9 cellular contexts compared by ENCODE assay signal in the genomic region with DNA sequence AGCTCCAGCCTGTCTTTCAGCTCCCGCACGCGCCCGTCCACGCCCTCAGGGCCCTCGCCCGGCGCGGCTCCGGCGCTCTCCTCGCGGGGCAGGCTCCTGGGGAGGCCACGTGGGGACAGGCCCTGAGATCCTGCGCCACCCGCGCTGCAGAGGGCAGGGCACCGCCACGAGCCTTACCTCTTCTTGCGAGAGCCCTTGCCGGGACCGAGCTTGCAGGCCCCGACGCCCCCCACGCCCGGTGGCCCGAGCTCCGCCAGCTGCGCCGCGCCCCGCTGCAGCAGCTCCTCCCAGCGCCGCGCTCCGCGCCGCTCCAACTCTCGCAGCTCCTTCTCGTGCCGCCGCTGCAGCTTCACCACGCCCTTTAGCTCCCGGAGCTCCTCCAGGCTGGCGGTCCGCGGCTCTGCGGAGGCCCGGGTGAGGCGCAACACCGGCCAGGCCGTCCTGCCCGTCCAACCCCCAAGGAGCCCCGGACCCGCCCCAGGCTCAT. TPM values are rescaled to one million over a fixed set of nuclear protein-coding genes. Genes with fewer than 3 reads are reported as not detected.
DNase-seq lines count a peak whose midpoint lies in the region; ATAC-seq, FAIRE-seq and TF ChIP-seq lines count a peak whose summit lies in the region.
"Had no signal": no experiment of that assay in that cellular context is flagged by ENCODE, and none has a peak within 500 bp of the region (broad histone marks: within the 10 kb centered on the region; RNA-seq: fewer than 3 reads in every experiment).

No MANE protein-coding gene starts in this region.

- in situ Hi-C loops in HepG2 (cut with HindIII; ENCODE audit: extremely low pct_ligation_motif_present, low pct_unique_long_range_greater_than_20kb) = no loop called here

- H3K79me2 ChIP-seq in ACC112 (ENCODE audit: control insufficient read depth, insufficient read depth, low read length, unreplicated experiment) (no peaks in the 10 kb centered on the region), HepG2 (ENCODE audit: insufficient read depth, low read length) (no peaks in the 10 kb centered on the region)

- intact Hi-C loops in HepG2 (cut with micrococcal nuclease; ENCODE audit: unreplicated experiment) (no loop called here), natural killer cell (cut with micrococcal nuclease) (no loop called here)

- H3K9ac ChIP-seq in HepG2 (ENCODE audit: insufficient read depth, low read depth, low read length) = no peak overlapping the region

- H3K36me3 ChIP-seq in ACC112 (ENCODE audit: insufficient read depth, low read length) = no peaks in the 10 kb centered on the region
- H3K36me3 ChIP-seq in HepG2 (replicated peaks in 1 of 2; ENCODE audit: control insufficient read depth in 1 of 2, insufficient read depth in 2 of 2, low read length in 2 of 2) = no peaks in the 10 kb centered on the region

- H3K4me3 ChIP-seq in ACC112 (ENCODE audit: low read depth, low read length) (peak overlapping the region; percentile 80), choroid plexus epithelial cell (ENCODE audit: low read depth, low read length) (peak overlapping the region; percentile 46), HepG2 (replicated peaks in 1 of 3; ENCODE audit: insufficient read depth in 1 of 3, low read depth in 2 of 3, low read length in 3 of 3) (peak overlapping the region in 2 of 3 experiments; percentile 23 to 48; a peak in 3 of 6 replicates)

- CTCF ChIA-PET in HepG2 (lab: Yijun Ruan, JAX; ENCODE audit: low intra/inter-chr PET ratio, low total read pairs) = no interaction called here

- peaks cover 0 to 5% of the 10 kb centered on the region in 2 donors for H3K4me1 Mint-ChIP-seq in natural killer cell

- 2% methylated on average over 17 of the region's 55 CpGs for WGBS in HepG2 (ENCODE audit: low lambda C conversion rate)

- peak; percentile 73 for ATAC-seq in HepG2
- ATAC-seq in natural killer cell = no peak
- ATAC-seq in HG03025 (IDR thresholded peaks at IDR 0.05; ENCODE audit: low FRiP score, unreplicated experiment) = no peak

- TF ChIP-seq EP300 in HepG2 (IDR thresholded peaks at IDR 0.05; ENCODE audit: low read depth in 2 of 2, low read length in 2 of 2) = no peak
- TF ChIP-seq EP300 in HepG2 (CRISPR knock-in tag; IDR thresholded peaks at IDR 0.05; ENCODE audit: borderline replicate concordance) = no peak

- no peak overlapping the region for H3K4me3 Mint-ChIP-seq in natural killer cell

- TF ChIP-seq RAD21 in HepG2 (CRISPR knock-in tag; IDR thresholded peaks at IDR 0.05) = no peak

- H3K27ac ChIP-seq in ACC112 (ENCODE audit: low read depth, low read length) = no peak overlapping the region
- no peak overlapping the region for H3K27ac ChIP-seq in HepG2 (ENCODE audit: extremely low read length, insufficient read depth, low read length)

- BruUV-seq in HepG2 (replicated peaks; lab: Mats Ljungman, UMichigan) = no TSS peak

- H3K27ac Mint-ChIP-seq in natural killer cell = no peak overlapping the region

- H2AFZ ChIP-seq in ACC112 (ENCODE audit: low read length, unreplicated experiment) (peak overlapping the region; percentile 43), HepG2 (ENCODE audit: low read length) (no peak overlapping the region)

- TF ChIP-seq CTCF in choroid plexus epithelial cell (conservative IDR thresholded peaks at IDR 0.05; ENCODE audit: low read depth, low read length) (no peak), HepG2 (CRISPR knock-in tag; IDR thresholded peaks at IDR 0.05) (no peak), natural killer cell (IDR thresholded peaks at IDR 0.05) (no peak), GM10266 (IDR thresholded peaks at IDR 0.05; ENCODE audit: control insufficient read depth, insufficient read depth, low read depth, missing control alignments) (no peak)

- H4K20me1 ChIP-seq in HepG2 (ENCODE audit: insufficient read depth, low read length) = no peaks in the 10 kb centered on the region

- H3K27me3 ChIP-seq in ACC112 (ENCODE audit: insufficient read depth, low read length) (peaks cover 18% of the 10 kb centered on the region; the same call in 1 of the 2 replicates), HepG2 (ENCODE audit: control insufficient read depth in 1 of 2, insufficient read depth in 2 of 2, low read length in 2 of 2) (peaks cover 21 to 97% of the 10 kb centered on the region in 2 experiments)

- H3K4me1 ChIP-seq in ACC112 (ENCODE audit: control insufficient read depth, insufficient read depth, low read length, unreplicated experiment) (peaks cover 19% of the 10 kb centered on the region), HepG2 (ENCODE audit: insufficient read depth, low read length) (peaks cover 10% of the 10 kb centered on the region; the same call in 1 of the 2 replicates)

- H3K36me3 Mint-ChIP-seq in natural killer cell = no peaks in the 10 kb centered on the region

- no peaks in the 10 kb centered on the region for H3K9me3 Mint-ChIP-seq in natural killer cell

- no peak for TF ChIP-seq POLR2A in HepG2 (IDR thresholded peaks at IDR 0.05; ENCODE audit: insufficient read depth in 1 of 2, low read depth in 2 of 2, low read length in 2 of 2)

- H3K9me3 ChIP-seq in HepG2 (ENCODE audit: low read length) = no peaks in the 10 kb centered on the region

- DNase-seq in NCI-H1105 (lab: John Stamatoyannopoulos, UW) (peak; percentile 56), choroid plexus epithelial cell (ENCODE audit: low read depth) (peak; percentile 62), HepG2 (ENCODE audit: low spot score) (no peak), natural killer cell (no peak), GM10266 (ENCODE audit: extremely low spot score) (no peak)
- no peak for DNase-seq in stimulated activated naive CD4-positive, alpha-beta T cell treated with Interleukin-2 at 50 U/mL for 16 hours (lab: John Stamatoyannopoulos, UW)

- no peaks in the 10 kb centered on the region for H3K27me3 Mint-ChIP-seq in natural killer cell (ENCODE audit: low read depth in 2 of 2)

- POLR2A ChIA-PET in HepG2 (lab: Yijun Ruan, JAX) = interaction anchor here (1.4 kb wide), 1 partner anchor 48 kb away, joined by 5 read pairs; no protein-coding TSS in a partner anchor

- peak overlapping the region; percentile 57 for H3K4me2 ChIP-seq in HepG2 (ENCODE audit: low read depth, low read length)

- no peak for FAIRE-seq in HepG2 (lab: Jason Lieb, UNC)
- FAIRE-seq: endometrium had no signal

RNA-seq across cellular contexts. Expression of gene ANKRD63, which starts 8.3 kb away (rescaled TPM):
- total RNA-seq in HepG2 (2016; rRNA removed; fragmentation: Illumina TruSeq; extraction: Trizol) (not detected in 2 replicates), natural killer cell (not detected)
- total RNA-seq in HepG2 (2016; cell fraction: cytosol; rRNA removed; fragmentation: Illumina TruSeq; extraction: Trizol; ENCODE audit: low read depth) = not detected in 2 replicates
- not detected in 2 replicates for total RNA-seq in HepG2 (2016; cell fraction: insoluble cytoplasmic fraction; rRNA removed; fragmentation: Illumina TruSeq; extraction: Trizol)
- not detected in 2 replicates for total RNA-seq in HepG2 (2016; cell fraction: membrane; rRNA removed; fragmentation: Illumina TruSeq; extraction: Trizol)
- total RNA-seq in HepG2 (2016; cell fraction: nucleus; rRNA removed; fragmentation: Illumina TruSeq; extraction: Trizol) = not detected in 2 replicates
- not detected in 2 replicates for polyA plus RNA-seq in HepG2 (2011; rRNA removed)
- not detected in 2 replicates for polyA plus RNA-seq in HepG2 (2011; cell fraction: cytosol; rRNA removed)
- not detected in 2 replicates for polyA plus RNA-seq in HepG2 (2011; cell fraction: nucleus; rRNA removed)
- polyA plus RNA-seq in HepG2 (2012) = not detected in 2 replicates
- not detected in 2 replicates for polyA plus RNA-seq in HepG2 (2016; cell fraction: cytosol; fragmentation: Illumina TruSeq; extraction: Trizol; ENCODE audit: low read depth)
- polyA plus RNA-seq in HepG2 (2016; cell fraction: insoluble cytoplasmic fraction; fragmentation: Illumina TruSeq; extraction: Trizol; ENCODE audit: low read depth) = not detected in 2 replicates
- not detected in 2 replicates for polyA plus RNA-seq in HepG2 (2016; cell fraction: membrane; fragmentation: Illumina TruSeq; extraction: Trizol; ENCODE audit: low read depth)
- polyA plus RNA-seq in HepG2 (2016; cell fraction: nucleus; fragmentation: Illumina TruSeq; extraction: Trizol; ENCODE audit: insufficient read depth, low read depth) = not detected in 2 replicates
- polyA minus RNA-seq in HepG2 (2011; rRNA and poly(A)+ RNA removed; ENCODE audit: low replicate concordance) = 0.42 TPM in 1 of 2 replicates, not detected in the other
- polyA minus RNA-seq in HepG2 (2011; cell fraction: cytosol; rRNA and poly(A)+ RNA removed) = not detected in 2 replicates
- polyA minus RNA-seq in HepG2 (2011; cell fraction: nucleus; rRNA and poly(A)+ RNA removed) = not detected in 2 replicates

RNA-seq across cellular contexts. Expression of gene PLCB2, which starts 16.6 kb away (rescaled TPM):
- total RNA-seq in HepG2 (2016; rRNA removed; fragmentation: Illumina TruSeq; extraction: Trizol) (not detected in 2 replicates), natural killer cell (100 to 1,000 TPM; 345 to 440 (median 432) TPM)
- not detected in 2 replicates for total RNA-seq in HepG2 (2016; cell fraction: cytosol; rRNA removed; fragmentation: Illumina TruSeq; extraction: Trizol; ENCODE audit: low read depth)
- not detected in 2 replicates for total RNA-seq in HepG2 (2016; cell fraction: insoluble cytoplasmic fraction; rRNA removed; fragmentation: Illumina TruSeq; extraction: Trizol)
- not detected in 2 replicates for total RNA-seq in HepG2 (2016; cell fraction: membrane; rRNA removed; fragmentation: Illumina TruSeq; extraction: Trizol)
- not detected in 2 replicates for total RNA-seq in HepG2 (2016; cell fraction: nucleus; rRNA removed; fragmentation: Illumina TruSeq; extraction: Trizol)
- 0.11 TPM in 1 of 2 replicates, not detected in the other for polyA plus RNA-seq in HepG2 (2011; rRNA removed)
- 0.05 and 0.06 TPM in 2 replicates for polyA plus RNA-seq in HepG2 (2011; cell fraction: cytosol; rRNA removed)
- 0.39 and 0.71 TPM in 2 replicates for polyA plus RNA-seq in HepG2 (2011; cell fraction: nucleus; rRNA removed)
- not detected in 2 replicates for polyA plus RNA-seq in HepG2 (2012)
- polyA plus RNA-seq in HepG2 (2016; cell fraction: cytosol; fragmentation: Illumina TruSeq; extraction: Trizol; ENCODE audit: low read depth) = not detected in 2 replicates
- polyA plus RNA-seq in HepG2 (2016; cell fraction: insoluble cytoplasmic fraction; fragmentation: Illumina TruSeq; extraction: Trizol; ENCODE audit: low read depth) = not detected in 2 replicates
- not detected in 2 replicates for polyA plus RNA-seq in HepG2 (2016; cell fraction: membrane; fragmentation: Illumina TruSeq; extraction: Trizol; ENCODE audit: low read depth)
- not detected in 2 replicates for polyA plus RNA-seq in HepG2 (2016; cell fraction: nucleus; fragmentation: Illumina TruSeq; extraction: Trizol; ENCODE audit: insufficient read depth, low read depth)
- 29.2 TPM in 1 of 2 replicates, not detected in the other for polyA minus RNA-seq in HepG2 (2011; rRNA and poly(A)+ RNA removed; ENCODE audit: low replicate concordance)
- polyA minus RNA-seq in HepG2 (2011; cell fraction: cytosol; rRNA and poly(A)+ RNA removed) = not detected in 2 replicates
- not detected in 2 replicates for polyA minus RNA-seq in HepG2 (2011; cell fraction: nucleus; rRNA and poly(A)+ RNA removed)

RNA-seq across cellular contexts. Expression of gene INAFM2, which starts 32.4 kb away (rescaled TPM):
- total RNA-seq in HepG2 (2016; rRNA removed; fragmentation: Illumina TruSeq; extraction: Trizol) (6.5 and 8.1 TPM in 2 replicates), natural killer cell (10 to 100 TPM; 14.0 to 21.7 (median 15.1) TPM)
- total RNA-seq in HepG2 (2016; cell fraction: cytosol; rRNA removed; fragmentation: Illumina TruSeq; extraction: Trizol; ENCODE audit: low read depth) = 2.3 and 2.5 TPM in 2 replicates
- total RNA-seq in HepG2 (2016; cell fraction: insoluble cytoplasmic fraction; rRNA removed; fragmentation: Illumina TruSeq; extraction: Trizol) = 6.7 and 7.0 TPM in 2 replicates
- total RNA-seq in HepG2 (2016; cell fraction: membrane; rRNA removed; fragmentation: Illumina TruSeq; extraction: Trizol) = 8.8 and 9.5 TPM in 2 replicates
- 5.3 and 7.0 TPM in 2 replicates for total RNA-seq in HepG2 (2016; cell fraction: nucleus; rRNA removed; fragmentation: Illumina TruSeq; extraction: Trizol)
- 5.4 and 5.5 TPM in 2 replicates for polyA plus RNA-seq in HepG2 (2011; rRNA removed)
- polyA plus RNA-seq in HepG2 (2011; cell fraction: cytosol; rRNA removed) = 2.7 and 3.4 TPM in 2 replicates
- polyA plus RNA-seq in HepG2 (2011; cell fraction: nucleus; rRNA removed) = 2.2 and 2.7 TPM in 2 replicates
- 4.1 and 4.6 TPM in 2 replicates for polyA plus RNA-seq in HepG2 (2012)
- polyA plus RNA-seq in HepG2 (2016; cell fraction: cytosol; fragmentation: Illumina TruSeq; extraction: Trizol; ENCODE audit: low read depth) = 1.7 and 3.1 TPM in 2 replicates
- polyA plus RNA-seq in HepG2 (2016; cell fraction: insoluble cytoplasmic fraction; fragmentation: Illumina TruSeq; extraction: Trizol; ENCODE audit: low read depth) = 6.6 and 7.4 TPM in 2 replicates
- 5.0 and 6.1 TPM in 2 replicates for polyA plus RNA-seq in HepG2 (2016; cell fraction: membrane; fragmentation: Illumina TruSeq; extraction: Trizol; ENCODE audit: low read depth)
- polyA plus RNA-seq in HepG2 (2016; cell fraction: nucleus; fragmentation: Illumina TruSeq; extraction: Trizol; ENCODE audit: insufficient read depth, low read depth) = 5.7 and 8.4 TPM in 2 replicates
- polyA minus RNA-seq in HepG2 (2011; rRNA and poly(A)+ RNA removed; ENCODE audit: low replicate concordance) = 3.4 and 5.5 TPM in 2 replicates
- polyA minus RNA-seq in HepG2 (2011; cell fraction: cytosol; rRNA and poly(A)+ RNA removed) = 4.6 and 5.2 TPM in 2 replicates
- 2.2 and 4.2 TPM in 2 replicates for polyA minus RNA-seq in HepG2 (2011; cell fraction: nucleus; rRNA and poly(A)+ RNA removed)

RNA-seq across cellular contexts. Expression of gene CCDC9B, which starts 49.6 kb away (rescaled TPM):
- total RNA-seq in HepG2 (2016; rRNA removed; fragmentation: Illumina TruSeq; extraction: Trizol) = 1.0 and 1.6 TPM in 2 replicates
- 0.20 and 0.71 TPM in 2 replicates for total RNA-seq in HepG2 (2016; cell fraction: cytosol; rRNA removed; fragmentation: Illumina TruSeq; extraction: Trizol; ENCODE audit: low read depth)
- 0.89 and 1.7 TPM in 2 replicates for total RNA-seq in HepG2 (2016; cell fraction: insoluble cytoplasmic fraction; rRNA removed; fragmentation: Illumina TruSeq; extraction: Trizol)
- total RNA-seq in HepG2 (2016; cell fraction: membrane; rRNA removed; fragmentation: Illumina TruSeq; extraction: Trizol) = 0.74 and 0.79 TPM in 2 replicates
- 5.4 and 6.0 TPM in 2 replicates for total RNA-seq in HepG2 (2016; cell fraction: nucleus; rRNA removed; fragmentation: Illumina TruSeq; extraction: Trizol)
- polyA plus RNA-seq in HepG2 (2011; rRNA removed) = 0.98 and 1.3 TPM in 2 replicates
- polyA plus RNA-seq in HepG2 (2011; cell fraction: cytosol; rRNA removed) = 0.34 and 0.46 TPM in 2 replicates
- polyA plus RNA-seq in HepG2 (2011; cell fraction: nucleus; rRNA removed) = 16.0 and 21.0 TPM in 2 replicates
- polyA plus RNA-seq in HepG2 (2012) = 1.9 and 2.3 TPM in 2 replicates
- 0.20 and 0.31 TPM in 2 replicates for polyA plus RNA-seq in HepG2 (2016; cell fraction: cytosol; fragmentation: Illumina TruSeq; extraction: Trizol; ENCODE audit: low read depth)
- polyA plus RNA-seq in HepG2 (2016; cell fraction: insoluble cytoplasmic fraction; fragmentation: Illumina TruSeq; extraction: Trizol; ENCODE audit: low read depth) = 0.72 and 1.5 TPM in 2 replicates
- polyA plus RNA-seq in HepG2 (2016; cell fraction: membrane; fragmentation: Illumina TruSeq; extraction: Trizol; ENCODE audit: low read depth) = 0.16 and 0.26 TPM in 2 replicates
- polyA plus RNA-seq in HepG2 (2016; cell fraction: nucleus; fragmentation: Illumina TruSeq; extraction: Trizol; ENCODE audit: insufficient read depth, low read depth) = 10.8 and 14.7 TPM in 2 replicates
- 3.8 and 11.1 TPM in 2 replicates for polyA minus RNA-seq in HepG2 (2011; rRNA and poly(A)+ RNA removed; ENCODE audit: low replicate concordance)
- 0.69 and 2.3 TPM in 2 replicates for polyA minus RNA-seq in HepG2 (2011; cell fraction: cytosol; rRNA and poly(A)+ RNA removed)
- polyA minus RNA-seq in HepG2 (2011; cell fraction: nucleus; rRNA and poly(A)+ RNA removed) = 16.1 and 20.5 TPM in 2 replicates
- total RNA-seq in natural killer cell = 1 to 10 TPM; 4.4 to 5.3 (median 4.7) TPM

RNA-seq across cellular contexts. Expression of gene PAK6, which starts 52.3 kb away (rescaled TPM):
- total RNA-seq in HepG2 (2016; rRNA removed; fragmentation: Illumina TruSeq; extraction: Trizol) (0.07 TPM in 1 of 2 replicates, not detected in the other), natural killer cell (10 to 100 TPM in 1 of 3 donors, 1 to 10 TPM in 2; 7.6 to 10.9 (median 7.9) TPM)
- total RNA-seq in HepG2 (2016; cell fraction: cytosol; rRNA removed; fragmentation: Illumina TruSeq; extraction: Trizol; ENCODE audit: low read depth) = not detected in 2 replicates
- total RNA-seq in HepG2 (2016; cell fraction: insoluble cytoplasmic fraction; rRNA removed; fragmentation: Illumina TruSeq; extraction: Trizol) = 0.09 TPM in 1 of 2 replicates, not detected in the other
- total RNA-seq in HepG2 (2016; cell fraction: membrane; rRNA removed; fragmentation: Illumina TruSeq; extraction: Trizol) = not detected in 2 replicates
- not detected in 2 replicates for total RNA-seq in HepG2 (2016; cell fraction: nucleus; rRNA removed; fragmentation: Illumina TruSeq; extraction: Trizol)
- 0.10 TPM in 1 of 2 replicates, not detected in the other for polyA plus RNA-seq in HepG2 (2011; rRNA removed)
- 0.13 TPM in 1 of 2 replicates, not detected in the other for polyA plus RNA-seq in HepG2 (2011; cell fraction: cytosol; rRNA removed)
- 0.11 TPM in 1 of 2 replicates, not detected in the other for polyA plus RNA-seq in HepG2 (2011; cell fraction: nucleus; rRNA removed)
- not detected in 2 replicates for polyA plus RNA-seq in HepG2 (2012)
- not detected in 2 replicates for polyA plus RNA-seq in HepG2 (2016; cell fraction: cytosol; fragmentation: Illumina TruSeq; extraction: Trizol; ENCODE audit: low read depth)
- polyA plus RNA-seq in HepG2 (2016; cell fraction: insoluble cytoplasmic fraction; fragmentation: Illumina TruSeq; extraction: Trizol; ENCODE audit: low read depth) = not detected in 2 replicates
- not detected in 2 replicates for polyA plus RNA-seq in HepG2 (2016; cell fraction: membrane; fragmentation: Illumina TruSeq; extraction: Trizol; ENCODE audit: low read depth)
- 0.22 TPM in 1 of 2 replicates, not detected in the other for polyA plus RNA-seq in HepG2 (2016; cell fraction: nucleus; fragmentation: Illumina TruSeq; extraction: Trizol; ENCODE audit: insufficient read depth, low read depth)
- polyA minus RNA-seq in HepG2 (2011; rRNA and poly(A)+ RNA removed; ENCODE audit: low replicate concordance) = 0.23 TPM in 1 of 2 replicates, not detected in the other
- polyA minus RNA-seq in HepG2 (2011; cell fraction: cytosol; rRNA and poly(A)+ RNA removed) = not detected in 2 replicates
- polyA minus RNA-seq in HepG2 (2011; cell fraction: nucleus; rRNA and poly(A)+ RNA removed) = 0.52 TPM in 1 of 2 replicates, not detected in the other

Comparison
In these comparisons a context has a peak if more than half of its experiments do, and no peak if none do; other contexts are left out.
1. DNase-seq: peak in NCI-H1105 (single experiment) and choroid plexus epithelial cell (single experiment); none in HepG2 (single experiment), natural killer cell (single experiment), GM10266 (single experiment) and stimulated activated naive CD4-positive, alpha-beta T cell treated with Interleukin-2 at 50 U/mL for 16 hours (single experiment).
2. RNA of gene PLCB2, which starts 16.6 kb away (total RNA-seq): 345 to 440 TPM in natural killer cell; not detected in HepG2; every median in the first group is over 100 times any median in the second.
3. Peak in every context shown above with its lines, with median percentiles within 50 percentile points of each other: H3K4me3 ChIP-seq.